Comparison of ENCODE assay signal across 1 cellular context in genomic region chr2:102848366-102848839, GRCh38.
TF ChIP-seq lines count a peak whose summit lies in the region.

No MANE protein-coding gene starts in this region.

TF ChIP-seq in HepG2, 621 proteins besides CTCF, POLR2A, EP300 and RAD21 (continued from another document):
- TF ChIP-seq CREB3 (CRISPR knock-in tag; IDR thresholded peaks at IDR 0.05) (no peak), DPF2 (CRISPR knock-in tag; IDR thresholded peaks at IDR 0.05; ENCODE audit: borderline replicate concordance, low read depth) (no peak), ZNF362 (CRISPR knock-in tag; IDR thresholded peaks at IDR 0.05; ENCODE audit: borderline replicate concordance) (peak; percentile 18; the same call in 1 of the 2 replicates), GTF2F1 (IDR thresholded peaks at IDR 0.05; ENCODE audit: low read length) (no peak), GABPA (IDR thresholded peaks at IDR 0.05; ENCODE audit: low read depth, low read length) (no peak), GABPA (CRISPR knock-in tag; IDR thresholded peaks at IDR 0.05; ENCODE audit: low read depth) (no peak), CCDC6 (CRISPR knock-in tag; IDR thresholded peaks at IDR 0.05) (no peak), ZNF687 (CRISPR knock-in tag; IDR thresholded peaks at IDR 0.05) (peak; percentile 36; the same call in 1 of the 2 replicates), ELF1 (CRISPR knock-in tag; IDR thresholded peaks at IDR 0.05) (peak; percentile 52; the same call in 1 of the 2 replicates), ZFP36 (IDR thresholded peaks at IDR 0.05; ENCODE audit: borderline replicate concordance, low read depth, low read length, partially characterized antibody) (no peak), JUNB (CRISPR knock-in tag; IDR thresholded peaks at IDR 0.05; ENCODE audit: borderline replicate concordance) (no peak), PATZ1 (CRISPR knock-in tag; IDR thresholded peaks at IDR 0.05) (peak; percentile 90), AFF4 (CRISPR knock-in tag; IDR thresholded peaks at IDR 0.05) (no peak), ZNF143 (CRISPR knock-in tag; IDR thresholded peaks at IDR 0.05) (peak; percentile 47; the same call in 1 of the 2 replicates), KLF6 (CRISPR knock-in tag; IDR thresholded peaks at IDR 0.05) (no peak), SP5 (CRISPR knock-in tag; IDR thresholded peaks at IDR 0.05; ENCODE audit: borderline replicate concordance, low read depth) (peak; percentile 37; the same call in 1 of the 2 replicates), ZFY (CRISPR knock-in tag; IDR thresholded peaks at IDR 0.05) (no peak), ZNF101 (CRISPR knock-in tag; IDR thresholded peaks at IDR 0.05; ENCODE audit: borderline replicate concordance, low read depth) (no peak), ATF3 (CRISPR knock-in tag; IDR thresholded peaks at IDR 0.05) (no peak), TOPORS (CRISPR knock-in tag; IDR thresholded peaks at IDR 0.05) (no peak), GABPB1 (CRISPR knock-in tag; IDR thresholded peaks at IDR 0.05) (peak; percentile 74), ZBTB10 (CRISPR knock-in tag; IDR thresholded peaks at IDR 0.05; ENCODE audit: borderline replicate concordance) (no peak), KLF9 (CRISPR knock-in tag; IDR thresholded peaks at IDR 0.05; ENCODE audit: low read depth) (no peak), ATF5 (CRISPR knock-in tag; IDR thresholded peaks at IDR 0.05; ENCODE audit: low read depth) (no peak), SAP130 (CRISPR knock-in tag; IDR thresholded peaks at IDR 0.05; ENCODE audit: low read depth) (peak; percentile 44; the same call in 1 of the 2 replicates), STAG1 (CRISPR knock-in tag; IDR thresholded peaks at IDR 0.05) (0 out of 2 replicates have a peak, but pooled peaks have one; percentile 5), KDM2A (CRISPR knock-in tag; IDR thresholded peaks at IDR 0.05; ENCODE audit: borderline replicate concordance, low read depth) (no peak), NCOR1 (IDR thresholded peaks at IDR 0.05; ENCODE audit: borderline replicate concordance, low read length) (no peak), XRCC5 (optimal IDR thresholded peaks at IDR 0.05; ENCODE audit: low read length) (peak; percentile 27), ZNF580 (CRISPR knock-in tag; IDR thresholded peaks at IDR 0.05; ENCODE audit: borderline replicate concordance, low read depth) (no peak), IRF2 (CRISPR knock-in tag; IDR thresholded peaks at IDR 0.05) (no peak), ARNT (IDR thresholded peaks at IDR 0.05) (no peak)
